ENCODE assay signal across 1 cellular context in genomic region chr22:42365337-42365865, GRCh38.
TF ChIP-seq lines count a peak whose summit lies in the region.

No MANE protein-coding gene starts in this region.

TF ChIP-seq in H1, 55 proteins besides CTCF, POLR2A, EP300 and RAD21 (continued from another document):
- TF ChIP-seq HDAC2 (IDR thresholded peaks at IDR 0.05; ENCODE audit: borderline replicate concordance in 1 of 2, low read depth in 2 of 2, low read length in 2 of 2) = peak in 1 of 2 experiments; percentile 87; a peak in 2 of 4 replicates
- TF ChIP-seq SP2 (IDR thresholded peaks at IDR 0.05; ENCODE audit: low read length) = no peak
- peak; percentile 60 for TF ChIP-seq NANOG (IDR thresholded peaks at IDR 0.05; ENCODE audit: insufficient read depth, low read depth, low read length, poor library complexity, severe bottlenecking)
- no peak for TF ChIP-seq MAFK (IDR thresholded peaks at IDR 0.05; ENCODE audit: low read depth, low read length)
- no peak for TF ChIP-seq POLR2AphosphoS5 (IDR thresholded peaks at IDR 0.05; ENCODE audit: low read depth, low read length)
- TF ChIP-seq TBP (IDR thresholded peaks at IDR 0.05; ENCODE audit: low read depth, low read length) = 0 out of 2 replicates have a peak, but pooled peaks have one; percentile 44
- TF ChIP-seq JUN (IDR thresholded peaks at IDR 0.05; ENCODE audit: low read depth, low read length) = no peak
- TF ChIP-seq BCL11A (IDR thresholded peaks at IDR 0.05; ENCODE audit: low read depth in 2 of 2, low read length in 2 of 2) = no peak
- TF ChIP-seq KDM4A (IDR thresholded peaks at IDR 0.05; ENCODE audit: low read depth, low read length, severe bottlenecking) = no peak
- TF ChIP-seq CEBPB (IDR thresholded peaks at IDR 0.05; ENCODE audit: low read depth, low read length) = no peak
- no peak for TF ChIP-seq EZH2 (IDR thresholded peaks at IDR 0.05; ENCODE audit: low read depth, low read length, severe bottlenecking)
- peak; percentile 78 for TF ChIP-seq CTBP2 (IDR thresholded peaks at IDR 0.05; ENCODE audit: borderline replicate concordance, insufficient read depth, insufficient read length, low read length)
